Comparison of ENCODE assay signal across 28 cellular contexts in genomic region chr19:1685046-1685445, GRCh38.
"Had no signal": no experiment of that assay in that cellular context is flagged by ENCODE, and none has a peak within 500 bp of the region (broad histone marks: within the 10 kb centered on the region; RNA-seq: fewer than 3 reads in every experiment).

No MANE protein-coding gene starts in this region.

- H3K9me3 Mint-ChIP-seq: immature natural killer cell; mesothelial cell of epicardium; natural killer cell; nephron progenitor cell; neural progenitor cell; stimulated activated memory B cell treated with anti-CD40 and anti-IgM and Interleukin-4, amounts not matched to agents 10 μg/mL and 1 μg/mL and 100 μg/mL, for 72 hours; stimulated activated naive CD8-positive, alpha-beta T cell treated with anti-CD3 and anti-CD28 coated beads, Interleukin-15, amount 100 ng/mL, for 72 hours; type B pancreatic cell had no signal

- H3K9me3 ChIP-seq: left lung, ovary, right atrium auricular region, right lobe of liver, tibial nerve, uterus had no signal

- H3K27ac Mint-ChIP-seq: immature natural killer cell; mesothelial cell of epicardium; naive B cell; natural killer cell; nephron progenitor cell; neural progenitor cell; progenitor cell of endocrine pancreas; stimulated activated memory B cell treated with anti-CD40 and anti-IgM and Interleukin-4, amounts not matched to agents 10 μg/mL and 1 μg/mL and 100 μg/mL, for 72 hours; stimulated activated naive CD8-positive, alpha-beta T cell treated with anti-CD3 and anti-CD28 coated beads, Interleukin-15, amount 100 ng/mL, for 72 hours; type B pancreatic cell had no signal

- DNase-seq: hypothalamus; immature natural killer cell; kidney; left colon; left lung; mesendoderm; naive B cell; natural killer cell; nephron progenitor cell; ovary; right lobe of liver; stimulated activated CD4-positive, alpha-beta T cell treated with anti-CD3 and anti-CD28 coated beads, Interleukin-1b, Interleukin-23, amount 100 ng/mL, for 48 hours; stimulated activated CD4-positive, alpha-beta T cell treated with anti-CD3 and anti-CD28 coated beads, Interleukin-2, amount 100 ng/mL, for 48 hours; stimulated activated CD4-positive, alpha-beta T cell treated with anti-CD3 and anti-CD28 coated beads, Interleukin-4, amount 100 ng/mL, for 4 hours; stimulated activated CD8-positive, alpha-beta memory T cell treated with anti-CD3 and anti-CD28 coated beads, Interleukin-4, amount 100 ng/mL, for 48 hours; stimulated activated naive CD4-positive, alpha-beta T cell treated with Interleukin-2 at 50 U/mL for 16 hours; stimulated activated naive CD8-positive, alpha-beta T cell treated with anti-CD3 and anti-CD28 coated beads, Interleukin-15, amount 100 ng/mL, for 72 hours; substantia nigra; uterus had no signal

- H3K4me1 Mint-ChIP-seq: immature natural killer cell; mesothelial cell of epicardium; stimulated activated memory B cell treated with anti-CD40 and anti-IgM and Interleukin-4, amounts not matched to agents 10 μg/mL and 1 μg/mL and 100 μg/mL, for 72 hours had no signal

- ATAC-seq: left colon; left lung; natural killer cell; stimulated activated memory B cell treated with anti-CD40 and anti-IgM and Interleukin-4, amounts not matched to agents 10 μg/mL and 1 μg/mL and 100 μg/mL, for 72 hours; stimulated activated naive CD8-positive, alpha-beta T cell treated with anti-CD3 and anti-CD28 coated beads, Interleukin-15, amount 100 ng/mL, for 72 hours had no signal

- H3K27ac ChIP-seq: left lung, neural progenitor cell, ovary, right atrium auricular region, right lobe of liver, tibial nerve, uterus had no signal

- H3K36me3 ChIP-seq: left lung, neural progenitor cell, ovary, right atrium auricular region, right lobe of liver, tibial nerve, uterus had no signal

- H3K4me3 ChIP-seq: left lung, lung, neural progenitor cell, ovary, right atrium auricular region, right lobe of liver, smooth muscle cell, tibial nerve, uterus had no signal

- H3K27me3 ChIP-seq: ovary, right atrium auricular region, right lobe of liver had no signal

- H3K9ac ChIP-seq: neural progenitor cell had no signal

- H3K4me3 Mint-ChIP-seq: immature natural killer cell; mesothelial cell of epicardium; natural killer cell; nephron progenitor cell; neural progenitor cell; stimulated activated memory B cell treated with anti-CD40 and anti-IgM and Interleukin-4, amounts not matched to agents 10 μg/mL and 1 μg/mL and 100 μg/mL, for 72 hours; stimulated activated naive CD8-positive, alpha-beta T cell treated with anti-CD3 and anti-CD28 coated beads, Interleukin-15, amount 100 ng/mL, for 72 hours; type B pancreatic cell had no signal

- H3K4me1 ChIP-seq: left lung, neural progenitor cell, right atrium auricular region, right lobe of liver, tibial nerve, uterus had no signal

- H3K36me3 Mint-ChIP-seq: immature natural killer cell; mesothelial cell of epicardium; naive B cell; natural killer cell; neural progenitor cell; stimulated activated memory B cell treated with anti-CD40 and anti-IgM and Interleukin-4, amounts not matched to agents 10 μg/mL and 1 μg/mL and 100 μg/mL, for 72 hours; type B pancreatic cell had no signal
